Comparison of ENCODE assay signal across 15 cellular contexts in genomic region chr7:44802418-44803025, GRCh38. TPM values are rescaled to one million over a fixed set of nuclear protein-coding genes. Genes with fewer than 3 reads are reported as not detected.
DNase-seq lines count a peak whose midpoint lies in the region; ATAC-seq and TF ChIP-seq lines count a peak whose summit lies in the region.
"Had no signal": no experiment of that assay in that cellular context is flagged by ENCODE, and none has a peak within 500 bp of the region (broad histone marks: within the 10 kb centered on the region; RNA-seq: fewer than 3 reads in every experiment).

No MANE protein-coding gene starts in this region.

- H3K36me3 ChIP-seq in GM23338 (ENCODE audit: insufficient read depth) (peaks cover 58% of the 10 kb centered on the region), mesodermal cell (ENCODE audit: control insufficient read depth, insufficient read depth, low read length) (peaks cover 65% of the 10 kb centered on the region)

- H3K27me3 Mint-ChIP-seq in Calu3 (ENCODE audit: unreplicated experiment) (no peaks in the 10 kb centered on the region), GM23338 (ENCODE audit: insufficient read depth, low read depth, poor library complexity) (peaks cover 29% of the 10 kb centered on the region)
- H3K27me3 Mint-ChIP-seq in activated naive CD8-positive, alpha-beta T cell = no peaks in the 10 kb centered on the region

- no peak overlapping the region for H2AFZ ChIP-seq in GM23338

- H3K4me3 Mint-ChIP-seq in Calu3 (ENCODE audit: low read depth, unreplicated experiment) (no peak overlapping the region), GM23338 (no peak overlapping the region)
- H3K4me3 Mint-ChIP-seq in activated naive CD8-positive, alpha-beta T cell = peak overlapping the region; percentile 14

- H3K36me3 Mint-ChIP-seq in Calu3 (ENCODE audit: insufficient read depth, unreplicated experiment) = peaks cover 86% of the 10 kb centered on the region
- H3K36me3 Mint-ChIP-seq in GM23338 (ENCODE audit: low read depth) = peaks cover 76% of the 10 kb centered on the region
- H3K36me3 Mint-ChIP-seq in activated naive CD8-positive, alpha-beta T cell = peaks cover 21% of the 10 kb centered on the region

- H3K4me1 Mint-ChIP-seq in Calu3 (ENCODE audit: low read depth, unreplicated experiment) (peaks cover 25% of the 10 kb centered on the region), GM23338 (peaks cover 17% of the 10 kb centered on the region; the same call in 2 of the 3 replicates)
- peaks cover 35% of the 10 kb centered on the region for H3K4me1 Mint-ChIP-seq in activated naive CD8-positive, alpha-beta T cell (ENCODE audit: low read depth)

- H3K4me3 ChIP-seq in GM23338 (no peak overlapping the region), mesodermal cell (ENCODE audit: extremely low read depth, insufficient read depth, low read length, poor library complexity, severe bottlenecking) (no peak overlapping the region)
- H3K4me3 ChIP-seq: BLaER1, left lung, spleen, thyroid gland had no signal

- CTCF ChIA-PET in Calu3 (lab: Charles Lee) = no interaction called here

- intact Hi-C loops in Calu3 (cut with micrococcal nuclease; ENCODE audit: unreplicated experiment) = loop anchor here (5.0 kb wide), 1 partner anchor 35 kb away; no protein-coding TSS in a partner anchor

- H3K27ac ChIP-seq in GM23338 (ENCODE audit: low read depth) (peak overlapping the region; percentile 59; the same call in 1 of the 2 replicates), mesodermal cell (ENCODE audit: low read depth, low read length, severe bottlenecking) (peak overlapping the region; percentile 16)
- H3K27ac ChIP-seq: BLaER1, left lung, spleen, thyroid gland had no signal

- no peaks in the 10 kb centered on the region for H3K9me2 ChIP-seq in GM23338 (ENCODE audit: insufficient read depth)

- peaks cover 33% of the 10 kb centered on the region for H3K79me2 ChIP-seq in GM23338 (replicated peaks; ENCODE audit: insufficient read depth)

- H3K4me2 ChIP-seq in GM23338 = no peak overlapping the region
- H3K4me2 ChIP-seq: BLaER1 had no signal

- H3F3A ChIP-seq in GM23338 (replicated peaks; ENCODE audit: low read depth) = peaks cover 75% of the 10 kb centered on the region

- ATAC-seq in GM23338 (no peak), GM19452 (IDR thresholded peaks at IDR 0.05; ENCODE audit: unreplicated experiment) (no peak)
- ATAC-seq: left lung had no signal

- H3K27ac Mint-ChIP-seq in Calu3 (ENCODE audit: unreplicated experiment) (peak overlapping the region; percentile 24), GM23338 (no peak overlapping the region)
- peak overlapping the region; percentile 89 for H3K27ac Mint-ChIP-seq in activated naive CD8-positive, alpha-beta T cell

- 100% methylated on average over 2 to 3 of the region's 5 CpGs for WGBS in mesodermal cell (ENCODE audit: insufficient coverage in 2 of 2), 2 experiments

- no peaks in the 10 kb centered on the region for H3K9me3 Mint-ChIP-seq in Calu3 (ENCODE audit: low read depth, unreplicated experiment)
- H3K9me3 Mint-ChIP-seq in GM23338 = peaks cover 3% of the 10 kb centered on the region; the same call in 2 of the 3 replicates
- H3K9me3 Mint-ChIP-seq in activated naive CD8-positive, alpha-beta T cell (ENCODE audit: low read depth) = no peaks in the 10 kb centered on the region

- H3K4me1 ChIP-seq in GM23338 (ENCODE audit: insufficient read depth) (peaks cover 14% of the 10 kb centered on the region), mesodermal cell (ENCODE audit: control insufficient read depth, insufficient read depth, low read length, poor library complexity, severe bottlenecking) (peaks cover 13% of the 10 kb centered on the region)

- no peak for DNase-seq in Calu3
- no peak for DNase-seq in GM23338 (ENCODE audit: low spot score)
- DNase-seq in GM20000 (ENCODE audit: low spot score) = no peak
- no peak for DNase-seq in NCI-H1930 (lab: John Stamatoyannopoulos, UW)
- DNase-seq: amniotic stem cell, DMS79, left lung, NCI-H187, NCI-H524, spleen, thyroid gland had no signal

- H3K9me3 ChIP-seq in mesodermal cell (ENCODE audit: control insufficient read depth, low read length) = no peaks in the 10 kb centered on the region
- H3K9me3 ChIP-seq: BLaER1, left lung, spleen, thyroid gland had no signal

- peaks cover 52% of the 10 kb centered on the region for H4K20me1 ChIP-seq in GM23338 (replicated peaks; ENCODE audit: insufficient read depth)

- BruUV-seq in Calu3 (replicated peaks; lab: Mats Ljungman, UMichigan) = no TSS peak

- no peaks in the 10 kb centered on the region for H3K27me3 ChIP-seq in GM23338 (ENCODE audit: insufficient read depth)
- H3K27me3 ChIP-seq: BLaER1, left lung, spleen, thyroid gland had no signal

- no peak for TF ChIP-seq CTCF in Calu3 (IDR thresholded peaks at IDR 0.05; ENCODE audit: unreplicated experiment)
- no peak for TF ChIP-seq CTCF in GM23338 (conservative IDR thresholded peaks at IDR 0.05; ENCODE audit: low read depth in 2 of 2)
- TF ChIP-seq CTCF in GM20000 (IDR thresholded peaks at IDR 0.05; ENCODE audit: extremely low read depth, missing control alignments) = no peak

TF ChIP-seq in GM23338, 12 proteins besides CTCF, POLR2A, EP300 and RAD21 (continues in another document):
- TF ChIP-seq NANOG (IDR thresholded peaks at IDR 0.05; ENCODE audit: borderline replicate concordance) (no peak), CREB1 (CRISPR knock-in tag; IDR thresholded peaks at IDR 0.05; ENCODE audit: low read depth) (no peak), ZNF462 (CRISPR knock-in tag; IDR thresholded peaks at IDR 0.05) (no peak)

RNA-seq across cellular contexts. Expression of gene PPIA, which starts 6.0 kb away (rescaled TPM):
- 2,685 and 3,069 TPM in 2 replicates for total RNA-seq in Calu3 (2022)
- total RNA-seq in GM23338 (2014; rRNA removed; shearing (Covaris generic)) = 4,367 and 4,717 TPM in 2 replicates
- 6,375 and 6,524 TPM in 2 replicates for polyA plus RNA-seq in GM23338 (2016; fragmentation: Nextera tagmentation; extraction: Ambion mirVana)
- polyA plus RNA-seq in mesodermal cell (2013, experiment 1 of 2) = 2,690 TPM
- polyA plus RNA-seq in mesodermal cell (2013, experiment 2 of 2) = 2,516 TPM

RNA-seq across cellular contexts. Expression of gene H2AZ2, which starts 45.4 kb away (rescaled TPM):
- total RNA-seq in Calu3 (2022) = 300 and 371 TPM in 2 replicates
- total RNA-seq in GM23338 (2014; rRNA removed; shearing (Covaris generic)) = 215 and 219 TPM in 2 replicates
- 388 and 390 TPM in 2 replicates for polyA plus RNA-seq in GM23338 (2016; fragmentation: Nextera tagmentation; extraction: Ambion mirVana)
- polyA plus RNA-seq in mesodermal cell (2013, experiment 1 of 2) = 206 TPM
- 224 TPM for polyA plus RNA-seq in mesodermal cell (2013, experiment 2 of 2)

RNA-seq across cellular contexts. Expression of gene ZMIZ2, which starts 53.9 kb away (rescaled TPM):
- 260 and 269 TPM in 2 replicates for total RNA-seq in Calu3 (2022)
- 30.4 and 46.1 TPM in 2 replicates for total RNA-seq in GM23338 (2014; rRNA removed; shearing (Covaris generic))
- 15.2 and 15.5 TPM in 2 replicates for polyA plus RNA-seq in GM23338 (2016; fragmentation: Nextera tagmentation; extraction: Ambion mirVana)
- 41.6 TPM for polyA plus RNA-seq in mesodermal cell (2013, experiment 1 of 2)
- polyA plus RNA-seq in mesodermal cell (2013, experiment 2 of 2) = 33.6 TPM
